1 cellular context compared by ENCODE assay signal in genomic region chr12:76559277-76560082, GRCh38.
A peak's percentile ranks its signal among the peaks of the same experiment; 100 is the strongest.
TF ChIP-seq lines count a peak whose summit lies in the region.

TSS of gene OSBPL8 (minus strand) at chr12:76559771. CDS start at chr12:76487551, 72,220 bp downstream.

TF ChIP-seq in HepG2, 621 proteins besides CTCF, POLR2A, EP300 and RAD21 (continued from another document and continues in another):
- TF ChIP-seq SMAD1 (CRISPR knock-in tag; IDR thresholded peaks at IDR 0.05; ENCODE audit: borderline replicate concordance, low read depth) (peak; percentile 68; the same call in 1 of the 2 replicates), ZNF605 (CRISPR knock-in tag; IDR thresholded peaks at IDR 0.05) (peak; percentile 89), TCF12 (IDR thresholded peaks at IDR 0.05) (no peak), TCF12 (CRISPR knock-in tag; IDR thresholded peaks at IDR 0.05) (no peak; the same call in 1 of the 2 replicates), NAIF1 (CRISPR knock-in tag; IDR thresholded peaks at IDR 0.05; ENCODE audit: borderline replicate concordance) (0 out of 2 replicates have a peak, but pooled peaks have one; percentile 61), SAP130 (CRISPR knock-in tag; IDR thresholded peaks at IDR 0.05; ENCODE audit: low read depth) (peak; percentile 88), ZNF607 (CRISPR knock-in tag; IDR thresholded peaks at IDR 0.05; ENCODE audit: borderline replicate concordance) (peak; percentile 91), ZNF749 (CRISPR knock-in tag; IDR thresholded peaks at IDR 0.05; ENCODE audit: borderline replicate concordance) (peak; percentile 86; the same call in 1 of the 2 replicates), GATA4 (IDR thresholded peaks at IDR 0.05; ENCODE audit: borderline replicate concordance, low read depth) (0 out of 2 replicates have a peak, but pooled peaks have one; percentile 46), TFE3 (CRISPR knock-in tag; IDR thresholded peaks at IDR 0.05) (peak; percentile 94), E2F2 (CRISPR knock-in tag; IDR thresholded peaks at IDR 0.05; ENCODE audit: borderline replicate concordance) (peak; percentile 66; the same call in 1 of the 2 replicates), ZNF670 (CRISPR knock-in tag; IDR thresholded peaks at IDR 0.05; ENCODE audit: borderline replicate concordance) (peak; percentile 85; the same call in 1 of the 2 replicates), ZNF782 (CRISPR knock-in tag; IDR thresholded peaks at IDR 0.05; ENCODE audit: borderline replicate concordance) (peak; percentile 91; the same call in 1 of the 2 replicates), ZNF337 (CRISPR knock-in tag; IDR thresholded peaks at IDR 0.05; ENCODE audit: borderline replicate concordance, low read depth) (no peak; the same call in 1 of the 2 replicates), ATF7 (IDR thresholded peaks at IDR 0.05) (no peak), ATF7 (CRISPR knock-in tag; IDR thresholded peaks at IDR 0.05) (no peak), ZFYVE20 (CRISPR knock-in tag; IDR thresholded peaks at IDR 0.05; ENCODE audit: borderline replicate concordance, low read depth) (peak; percentile 71; the same call in 1 of the 2 replicates), ZNF619 (CRISPR knock-in tag; IDR thresholded peaks at IDR 0.05) (peak; percentile 49; the same call in 1 of the 2 replicates), CEBPB (IDR thresholded peaks at IDR 0.05; ENCODE audit: borderline replicate concordance, low read depth, low read length) (no peak), YEATS2 (CRISPR knock-in tag; IDR thresholded peaks at IDR 0.05; ENCODE audit: borderline replicate concordance) (peak; percentile 87), PBX3 (CRISPR knock-in tag; IDR thresholded peaks at IDR 0.05; ENCODE audit: borderline replicate concordance) (no peak), TMF1 (CRISPR knock-in tag; IDR thresholded peaks at IDR 0.05; ENCODE audit: low read depth) (peak; percentile 60; the same call in 1 of the 2 replicates), MEF2D (CRISPR knock-in tag; IDR thresholded peaks at IDR 0.05) (peak; percentile 89), ZC3H4 (CRISPR knock-in tag; IDR thresholded peaks at IDR 0.05; ENCODE audit: borderline replicate concordance) (no peak), NR1H2 (CRISPR knock-in tag; IDR thresholded peaks at IDR 0.05; ENCODE audit: borderline replicate concordance, low read depth) (no peak), ZNF468 (CRISPR knock-in tag; IDR thresholded peaks at IDR 0.05) (no peak; the same call in 1 of the 2 replicates), ZFP1 (CRISPR knock-in tag; IDR thresholded peaks at IDR 0.05) (peak; percentile 25; the same call in 1 of the 2 replicates), MTA1 (CRISPR knock-in tag; IDR thresholded peaks at IDR 0.05; ENCODE audit: borderline replicate concordance) (peak; percentile 51; the same call in 1 of the 2 replicates), ZNF451 (CRISPR knock-in tag; IDR thresholded peaks at IDR 0.05) (0 out of 2 replicates have a peak, but pooled peaks have one; percentile 47), ZNF263 (CRISPR knock-in tag; IDR thresholded peaks at IDR 0.05) (peak; percentile 65), SP2 (CRISPR knock-in tag; IDR thresholded peaks at IDR 0.05) (peak; percentile 51; the same call in 1 of the 2 replicates), ZBTB3 (CRISPR knock-in tag; IDR thresholded peaks at IDR 0.05; ENCODE audit: borderline replicate concordance, low read depth) (peak; percentile 76; the same call in 1 of the 2 replicates), SRF (IDR thresholded peaks at IDR 0.05; ENCODE audit: low read depth, low read length) (no peak), ELF1 (CRISPR knock-in tag; IDR thresholded peaks at IDR 0.05) (peak; percentile 92), RELA (CRISPR knock-in tag; IDR thresholded peaks at IDR 0.05) (no peak), ZUFSP (CRISPR knock-in tag; IDR thresholded peaks at IDR 0.05; ENCODE audit: borderline replicate concordance) (no peak), POLR2G (IDR thresholded peaks at IDR 0.05; ENCODE audit: low read depth, low read length) (peak; percentile 96), NR2F6 (IDR thresholded peaks at IDR 0.05) (no peak), NR2F6 (CRISPR knock-in tag; IDR thresholded peaks at IDR 0.05) (peak; percentile 47; the same call in 1 of the 2 replicates), PPARG (CRISPR knock-in tag; conservative IDR thresholded peaks at IDR 0.05) (0 out of 2 replicates have a peak, but pooled peaks have one; percentile 5), ZFY (CRISPR knock-in tag; IDR thresholded peaks at IDR 0.05) (peak; percentile 97)
- TF ChIP-seq, protein P1, sequence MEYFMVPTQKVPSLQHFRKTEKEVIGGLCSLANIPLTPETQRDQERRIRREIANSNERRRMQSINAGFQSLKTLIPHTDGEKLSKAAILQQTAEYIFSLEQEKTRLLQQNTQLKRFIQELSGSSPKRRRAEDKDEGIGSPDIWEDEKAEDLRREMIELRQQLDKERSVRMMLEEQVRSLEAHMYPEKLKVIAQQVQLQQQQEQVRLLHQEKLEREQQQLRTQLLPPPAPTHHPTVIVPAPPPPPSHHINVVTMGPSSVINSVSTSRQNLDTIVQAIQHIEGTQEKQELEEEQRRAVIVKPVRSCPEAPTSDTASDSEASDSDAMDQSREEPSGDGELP (IDR thresholded peaks at IDR 0.05; ENCODE audit: borderline replicate concordance, low read depth): 0 out of 2 replicates have a peak, but pooled peaks have one; percentile 33
- TF ChIP-seq, protein P2, sequence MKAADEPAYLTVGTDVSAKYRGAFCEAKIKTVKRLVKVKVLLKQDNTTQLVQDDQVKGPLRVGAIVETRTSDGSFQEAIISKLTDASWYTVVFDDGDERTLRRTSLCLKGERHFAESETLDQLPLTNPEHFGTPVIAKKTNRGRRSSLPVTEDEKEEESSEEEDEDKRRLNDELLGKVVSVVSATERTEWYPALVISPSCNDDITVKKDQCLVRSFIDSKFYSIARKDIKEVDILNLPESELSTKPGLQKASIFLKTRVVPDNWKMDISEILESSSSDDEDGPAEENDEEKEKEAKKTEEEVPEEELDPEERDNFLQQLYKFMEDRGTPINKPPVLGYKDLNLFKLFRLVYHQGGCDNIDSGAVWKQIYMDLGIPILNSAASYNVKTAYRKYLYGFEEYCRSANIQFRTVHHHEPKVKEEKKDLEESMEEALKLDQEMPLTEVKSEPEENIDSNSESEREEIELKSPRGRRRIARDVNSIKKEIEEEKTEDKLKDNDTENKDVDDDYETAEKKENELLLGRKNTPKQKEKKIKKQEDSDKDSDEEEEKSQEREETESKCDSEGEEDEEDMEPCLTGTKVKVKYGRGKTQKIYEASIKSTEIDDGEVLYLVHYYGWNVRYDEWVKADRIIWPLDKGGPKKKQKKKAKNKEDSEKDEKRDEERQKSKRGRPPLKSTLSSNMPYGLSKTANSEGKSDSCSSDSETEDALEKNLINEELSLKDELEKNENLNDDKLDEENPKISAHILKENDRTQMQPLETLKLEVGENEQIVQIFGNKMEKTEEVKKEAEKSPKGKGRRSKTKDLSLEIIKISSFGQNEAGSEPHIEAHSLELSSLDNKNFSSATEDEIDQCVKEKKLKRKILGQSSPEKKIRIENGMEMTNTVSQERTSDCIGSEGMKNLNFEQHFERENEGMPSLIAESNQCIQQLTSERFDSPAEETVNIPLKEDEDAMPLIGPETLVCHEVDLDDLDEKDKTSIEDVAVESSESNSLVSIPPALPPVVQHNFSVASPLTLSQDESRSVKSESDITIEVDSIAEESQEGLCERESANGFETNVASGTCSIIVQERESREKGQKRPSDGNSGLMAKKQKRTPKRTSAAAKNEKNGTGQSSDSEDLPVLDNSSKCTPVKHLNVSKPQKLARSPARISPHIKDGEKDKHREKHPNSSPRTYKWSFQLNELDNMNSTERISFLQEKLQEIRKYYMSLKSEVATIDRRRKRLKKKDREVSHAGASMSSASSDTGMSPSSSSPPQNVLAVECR (CRISPR knock-in tag; IDR thresholded peaks at IDR 0.05; ENCODE audit: borderline replicate concordance): peak; percentile 92
- TF ChIP-seq, protein P3, sequence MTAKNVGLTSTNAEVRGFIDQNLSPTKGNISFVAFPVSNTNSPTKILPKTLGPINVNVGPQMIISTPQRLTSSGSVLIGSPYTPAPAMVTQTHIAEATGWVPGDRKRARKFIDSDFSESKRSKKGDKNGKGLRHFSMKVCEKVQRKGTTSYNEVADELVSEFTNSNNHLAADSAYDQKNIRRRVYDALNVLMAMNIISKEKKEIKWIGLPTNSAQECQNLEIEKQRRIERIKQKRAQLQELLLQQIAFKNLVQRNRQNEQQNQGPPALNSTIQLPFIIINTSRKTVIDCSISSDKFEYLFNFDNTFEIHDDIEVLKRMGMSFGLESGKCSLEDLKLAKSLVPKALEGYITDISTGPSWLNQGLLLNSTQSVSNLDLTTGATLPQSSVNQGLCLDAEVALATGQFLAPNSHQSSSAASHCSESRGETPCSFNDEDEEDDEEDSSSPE (CRISPR knock-in tag; IDR thresholded peaks at IDR 0.05): peak; percentile 91
- TF ChIP-seq, protein P4, sequence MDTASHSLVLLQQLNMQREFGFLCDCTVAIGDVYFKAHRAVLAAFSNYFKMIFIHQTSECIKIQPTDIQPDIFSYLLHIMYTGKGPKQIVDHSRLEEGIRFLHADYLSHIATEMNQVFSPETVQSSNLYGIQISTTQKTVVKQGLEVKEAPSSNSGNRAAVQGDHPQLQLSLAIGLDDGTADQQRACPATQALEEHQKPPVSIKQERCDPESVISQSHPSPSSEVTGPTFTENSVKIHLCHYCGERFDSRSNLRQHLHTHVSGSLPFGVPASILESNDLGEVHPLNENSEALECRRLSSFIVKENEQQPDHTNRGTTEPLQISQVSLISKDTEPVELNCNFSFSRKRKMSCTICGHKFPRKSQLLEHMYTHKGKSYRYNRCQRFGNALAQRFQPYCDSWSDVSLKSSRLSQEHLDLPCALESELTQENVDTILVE (CRISPR knock-in tag; IDR thresholded peaks at IDR 0.05): peak; percentile 85; the same call in 1 of the 2 replicates
- TF ChIP-seq, protein P5, sequence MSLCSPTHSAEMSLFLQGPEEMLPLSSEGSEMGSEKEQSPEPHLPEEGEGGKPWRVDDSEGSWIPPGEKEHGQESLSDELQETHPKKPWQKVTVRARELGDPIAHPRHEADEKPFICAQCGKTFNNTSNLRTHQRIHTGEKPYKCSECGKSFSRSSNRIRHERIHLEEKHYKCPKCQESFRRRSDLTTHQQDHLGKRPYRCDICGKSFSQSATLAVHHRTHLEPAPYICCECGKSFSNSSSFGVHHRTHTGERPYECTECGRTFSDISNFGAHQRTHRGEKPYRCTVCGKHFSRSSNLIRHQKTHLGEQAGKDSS (CRISPR knock-in tag; IDR thresholded peaks at IDR 0.05; ENCODE audit: borderline replicate concordance, low read depth): peak; percentile 68; the same call in 1 of the 2 replicates
- TF ChIP-seq, protein P6, sequence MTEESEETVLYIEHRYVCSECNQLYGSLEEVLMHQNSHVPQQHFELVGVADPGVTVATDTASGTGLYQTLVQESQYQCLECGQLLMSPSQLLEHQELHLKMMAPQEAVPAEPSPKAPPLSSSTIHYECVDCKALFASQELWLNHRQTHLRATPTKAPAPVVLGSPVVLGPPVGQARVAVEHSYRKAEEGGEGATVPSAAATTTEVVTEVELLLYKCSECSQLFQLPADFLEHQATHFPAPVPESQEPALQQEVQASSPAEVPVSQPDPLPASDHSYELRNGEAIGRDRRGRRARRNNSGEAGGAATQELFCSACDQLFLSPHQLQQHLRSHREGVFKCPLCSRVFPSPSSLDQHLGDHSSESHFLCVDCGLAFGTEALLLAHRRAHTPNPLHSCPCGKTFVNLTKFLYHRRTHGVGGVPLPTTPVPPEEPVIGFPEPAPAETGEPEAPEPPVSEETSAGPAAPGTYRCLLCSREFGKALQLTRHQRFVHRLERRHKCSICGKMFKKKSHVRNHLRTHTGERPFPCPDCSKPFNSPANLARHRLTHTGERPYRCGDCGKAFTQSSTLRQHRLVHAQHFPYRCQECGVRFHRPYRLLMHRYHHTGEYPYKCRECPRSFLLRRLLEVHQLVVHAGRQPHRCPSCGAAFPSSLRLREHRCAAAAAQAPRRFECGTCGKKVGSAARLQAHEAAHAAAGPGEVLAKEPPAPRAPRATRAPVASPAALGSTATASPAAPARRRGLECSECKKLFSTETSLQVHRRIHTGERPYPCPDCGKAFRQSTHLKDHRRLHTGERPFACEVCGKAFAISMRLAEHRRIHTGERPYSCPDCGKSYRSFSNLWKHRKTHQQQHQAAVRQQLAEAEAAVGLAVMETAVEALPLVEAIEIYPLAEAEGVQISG (CRISPR knock-in tag; IDR thresholded peaks at IDR 0.05): peak; percentile 86
